ENCODE assay signal across 9 cellular contexts in the genomic region with DNA sequence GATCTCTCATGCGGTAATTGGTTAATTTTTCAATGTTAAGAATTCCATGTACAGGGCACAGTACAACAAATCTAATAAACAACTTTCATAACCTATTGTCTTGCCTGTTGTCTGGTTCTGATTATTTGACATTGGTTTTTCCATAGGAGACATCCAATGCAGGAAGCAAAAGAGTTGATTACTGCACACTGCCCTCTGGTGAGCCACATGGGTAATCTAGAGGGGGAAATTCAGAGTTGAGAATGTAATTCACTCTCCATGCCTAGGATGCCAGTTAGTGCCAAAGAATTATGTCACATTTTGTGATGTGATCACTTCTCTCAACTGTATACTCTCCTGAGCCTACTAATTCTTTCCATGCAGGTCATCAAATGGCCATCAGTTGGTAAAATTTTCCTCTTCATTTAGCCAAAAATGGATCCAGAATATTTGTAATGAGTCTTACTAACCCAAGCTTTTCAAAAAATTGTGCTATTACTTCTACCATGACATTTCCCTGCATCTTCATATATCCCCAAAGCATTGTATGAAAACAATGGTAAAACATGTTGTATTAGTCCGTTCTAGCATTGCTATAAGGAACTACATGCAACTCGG. TPM values are rescaled to one million over a fixed set of nuclear protein-coding genes. Genes with fewer than 3 reads are reported as not detected.
DNase-seq lines count a peak whose midpoint lies in the region; ATAC-seq and TF ChIP-seq lines count a peak whose summit lies in the region.
"Had no signal": no experiment of that assay in that cellular context is flagged by ENCODE, and none has a peak within 500 bp of the region (broad histone marks: within the 10 kb centered on the region; RNA-seq: fewer than 3 reads in every experiment).

No MANE protein-coding gene starts in this region.

- no peaks in the 10 kb centered on the region for H3K4me1 ChIP-seq in KMS-11 (ENCODE audit: low read depth, poor library complexity, severe bottlenecking)
- H3K4me1 ChIP-seq in testis, result no peaks in the 10 kb centered on the region

- DNase-seq in DMS53 (lab: John Stamatoyannopoulos, UW) (peak; percentile 93), SK-MEL-5 (ENCODE audit: low read depth, low spot score) (peak; percentile 74), foreskin fibroblast (peak; percentile 33 to 73), testis (peak; percentile 40)
- DNase-seq in stimulated activated CD4-positive, alpha-beta T cell treated with anti-CD3 and anti-CD28 coated beads, Interleukin-2, amount 100 ng/mL, for 24 hours, result no peak
- DNase-seq in stimulated activated CD4-positive, alpha-beta T cell treated with anti-CD3 and anti-CD28 coated beads, Interleukin-2, amount 100 ng/mL, for 48 hours, result no peak

- H3K27ac ChIP-seq in KMS-11 (no peak overlapping the region), testis (no peak overlapping the region)
- H3K27ac ChIP-seq: SK-N-MC had no signal

- H3K36me3 ChIP-seq in KMS-11 (ENCODE audit: insufficient read depth) (no peaks in the 10 kb centered on the region), testis (ENCODE audit: low read depth, missing control alignments) (no peaks in the 10 kb centered on the region)

- no peaks in the 10 kb centered on the region for H3K79me2 ChIP-seq in KMS-11 (ENCODE audit: insufficient read depth, low read depth)

- H3K4me3 ChIP-seq in KMS-11 (IDR thresholded peaks at IDR 0.05; ENCODE audit: insufficient read depth, low read depth, low read length) (no peak overlapping the region), foreskin fibroblast (ENCODE audit: low read depth in 1 of 2, low read length in 2 of 2) (no peak overlapping the region), testis (no peak overlapping the region)
- H3K4me3 ChIP-seq: SK-N-MC had no signal

- no peaks in the 10 kb centered on the region for H3K27me3 ChIP-seq in KMS-11 (ENCODE audit: insufficient read depth, low read depth)
- H3K27me3 ChIP-seq in testis, result no peaks in the 10 kb centered on the region

- no peaks in the 10 kb centered on the region for H3K9me3 ChIP-seq in testis

- WGBS in testis, 2 donors, result 92 to 94% methylated on average over 3 of the region's 3 CpGs

- in situ Hi-C loops in SK-MEL-5 (cut with HindIII; ENCODE audit: low pct_unique_long_range_greater_than_20kb, low sequenced_read_pairs), result no loop called here

- intact Hi-C loops in testis (cut with DNase I; ENCODE audit: low total_unique reads), result no loop called here

- TF ChIP-seq CTCF in KMS-11 (conservative IDR thresholded peaks at IDR 0.05; ENCODE audit: low read depth, low read length) (peak; percentile 45; the same call in 1 of the 2 replicates), foreskin fibroblast (IDR thresholded peaks at IDR 0.05; ENCODE audit: low read depth, low read length) (peak; percentile 72), testis (IDR thresholded peaks at IDR 0.05) (peak in 1 of 3 experiments; percentile 52)

- TF ChIP-seq POLR2A in testis (IDR thresholded peaks at IDR 0.05), result no peak

- no peak overlapping the region for H3K4me2 ChIP-seq in KMS-11

- H3K9ac ChIP-seq in KMS-11, result no peak overlapping the region

- H4K20me1 ChIP-seq in KMS-11 (ENCODE audit: insufficient read depth), result no peaks in the 10 kb centered on the region

- no peak overlapping the region for H2AFZ ChIP-seq in KMS-11 (ENCODE audit: low read depth)

- ATAC-seq in GM21447 (IDR thresholded peaks at IDR 0.05; ENCODE audit: unreplicated experiment), result no peak

RNA-seq across cellular contexts. Expression of gene CCDC91, which starts 17.7 kb away (rescaled TPM):
- 22.7 and 36.6 TPM in 2 replicates for total RNA-seq in SK-MEL-5 (2014; rRNA removed; shearing (Covaris generic))
- polyA plus RNA-seq in SK-MEL-5 (2015; cell fraction: cytosol; rRNA removed), result 21.2 and 27.9 TPM in 2 replicates
- 13.8 and 15.7 TPM in 2 replicates for polyA plus RNA-seq in SK-MEL-5 (2015; cell fraction: nucleus; rRNA removed)
- total RNA-seq in testis, result 100 to 1,000 TPM in 1 of 2 donors, 10 to 100 TPM in 1; 92.1 to 226 TPM
- polyA plus RNA-seq in testis (ENCODE audit: insufficient read depth, low read depth, low replicate concordance), result 60.6 TPM

Comparison
In these comparisons a context has a peak if more than half of its experiments do, and no peak if none do; other contexts are left out.
1. DNase-seq: peak in DMS53 (single experiment), SK-MEL-5 (single experiment), foreskin fibroblast (2 of 2) and testis (single experiment); none in stimulated activated CD4-positive, alpha-beta T cell treated with anti-CD3 and anti-CD28 coated beads, Interleukin-2, amount 100 ng/mL, for 24 hours (0 of 2) and stimulated activated CD4-positive, alpha-beta T cell treated with anti-CD3 and anti-CD28 coated beads, Interleukin-2, amount 100 ng/mL, for 48 hours (0 of 2).